Comparison of ENCODE assay signal across 8 cellular contexts in the genomic region with DNA sequence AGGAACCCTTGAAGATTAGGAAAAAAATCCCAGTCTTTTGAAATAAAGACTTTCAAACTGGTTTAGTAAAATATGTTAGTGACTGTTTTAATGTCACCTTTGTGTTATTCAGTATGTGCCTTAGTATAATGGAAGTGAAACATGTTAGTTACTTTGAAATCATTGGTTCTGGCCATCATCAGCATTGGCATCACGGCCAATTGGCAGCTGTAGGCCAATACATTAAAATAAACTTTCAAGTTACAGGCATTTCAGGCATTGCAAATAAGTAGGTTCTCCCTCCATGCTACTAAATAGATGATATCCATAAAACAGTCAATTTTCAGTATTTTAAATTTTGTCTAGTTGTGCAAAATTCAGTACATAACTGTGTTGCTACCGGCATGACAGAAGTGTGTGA. TPM values are rescaled to one million over a fixed set of nuclear protein-coding genes. Genes with fewer than 3 reads are reported as not detected.
A peak's percentile ranks its signal among the peaks of the same experiment; 100 is the strongest.
DNase-seq lines count a peak whose midpoint lies in the region; ATAC-seq and TF ChIP-seq lines count a peak whose summit lies in the region.

No MANE protein-coding gene starts in this region.

- intact Hi-C loops in activated CD4-positive, alpha-beta T cell treated with anti-CD3 and anti-CD28 coated beads for 36 hours (cut with DNase I, micrococcal nuclease), result loop anchor here (5.0 to 10.0 kb wide), 3 partner anchors 142 to 1664 kb away; no protein-coding TSS in a partner anchor
- intact Hi-C loops in activated T-helper 2 cell treated with anti-CD3 and anti-CD28 coated beads, Interferon-gamma antibody, Interleukin-2, Interleukin-4, amounts not matched to agents 10 μg/mL and 5 μg/mL and 100 μg/mL, durations not matched to agents 14 hours and 24 hours and 36 hours (cut with micrococcal nuclease), result no loop called here
- intact Hi-C loops in testis (cut with DNase I; ENCODE audit: low total_unique reads), result no loop called here

- H3K36me3 ChIP-seq in testis (ENCODE audit: low read depth, missing control alignments), result no peaks in the 10 kb centered on the region

- POLR2A ChIA-PET in activated CD4-positive, alpha-beta T cell treated with anti-CD3 and anti-CD28 coated beads for 36 hours (lab: Charles Lee), result no interaction called here

- H3K9me3 ChIP-seq in testis, result no peaks in the 10 kb centered on the region

- no peaks in the 10 kb centered on the region for H3K4me1 ChIP-seq in testis

- no peak for ATAC-seq in activated CD4-positive, alpha-beta T cell treated with anti-CD3 and anti-CD28 coated beads for 36 hours
- ATAC-seq in GM21825 (IDR thresholded peaks at IDR 0.05; ENCODE audit: unreplicated experiment), result no peak

- TF ChIP-seq CTCF in testis (IDR thresholded peaks at IDR 0.05), result no peak

- peak overlapping the region; percentile 94 for H3K27ac Mint-ChIP-seq in activated CD4-positive, alpha-beta T cell treated with anti-CD3 and anti-CD28 coated beads for 36 hours
- H3K27ac Mint-ChIP-seq in activated T-helper 2 cell treated with anti-CD3 and anti-CD28 coated beads, Interferon-gamma antibody, Interleukin-2, Interleukin-4, amounts not matched to agents 10 μg/mL and 5 μg/mL and 100 μg/mL, durations not matched to agents 14 hours and 24 hours and 36 hours, result peak overlapping the region; percentile 91
- H3K27ac Mint-ChIP-seq in immature natural killer cell, result peak overlapping the region; percentile 89 to 95 (median 92)

- WGBS in testis, 2 donors, result 27 to 34% methylated on average over 2 of the region's 2 CpGs

- H3K4me3 ChIP-seq in testis, result peak overlapping the region; percentile 83 to 89

- no peaks in the 10 kb centered on the region for H3K27me3 ChIP-seq in testis

- peak; percentile 35 for DNase-seq in activated CD4-positive, alpha-beta T cell treated with anti-CD3 and anti-CD28 coated beads for 36 hours
- DNase-seq in activated CD4-positive, alpha-beta T cell treated with anti-CD3 and anti-CD28 coated beads for 4 hours, result no peak
- DNase-seq in activated T-helper 2 cell treated with anti-CD3 and anti-CD28 coated beads, Interferon-gamma antibody, Interleukin-2, Interleukin-4, amounts not matched to agents 10 μg/mL and 5 μg/mL and 100 μg/mL, durations not matched to agents 14 hours and 24 hours and 36 hours (ENCODE audit: low spot score), result no peak
- no peak for DNase-seq in immature natural killer cell
- DNase-seq in testis, result no peak
- no peak for DNase-seq in SKM-1 treated with dmso at 0.1 percent for 144 hours (lab: John Stamatoyannopoulos, UW; ENCODE audit: unreplicated experiment)
- DNase-seq in KG1 (lab: John Stamatoyannopoulos, UW), result no peak

- H3K4me1 Mint-ChIP-seq in activated CD4-positive, alpha-beta T cell treated with anti-CD3 and anti-CD28 coated beads for 36 hours, result peaks cover 48% of the 10 kb centered on the region
- peaks cover 51% of the 10 kb centered on the region for H3K4me1 Mint-ChIP-seq in activated T-helper 2 cell treated with anti-CD3 and anti-CD28 coated beads, Interferon-gamma antibody, Interleukin-2, Interleukin-4, amounts not matched to agents 10 μg/mL and 5 μg/mL and 100 μg/mL, durations not matched to agents 14 hours and 24 hours and 36 hours (ENCODE audit: low read depth)
- peaks cover 60 to 79% of the 10 kb centered on the region in 2 donors for H3K4me1 Mint-ChIP-seq in immature natural killer cell

- H3K9me3 Mint-ChIP-seq in activated CD4-positive, alpha-beta T cell treated with anti-CD3 and anti-CD28 coated beads for 36 hours (ENCODE audit: low read depth), result no peaks in the 10 kb centered on the region
- no peaks in the 10 kb centered on the region for H3K9me3 Mint-ChIP-seq in activated T-helper 2 cell treated with anti-CD3 and anti-CD28 coated beads, Interferon-gamma antibody, Interleukin-2, Interleukin-4, amounts not matched to agents 10 μg/mL and 5 μg/mL and 100 μg/mL, durations not matched to agents 14 hours and 24 hours and 36 hours
- H3K9me3 Mint-ChIP-seq in immature natural killer cell, result no peaks in the 10 kb centered on the region

- no peaks in the 10 kb centered on the region for H3K27me3 Mint-ChIP-seq in activated CD4-positive, alpha-beta T cell treated with anti-CD3 and anti-CD28 coated beads for 36 hours
- H3K27me3 Mint-ChIP-seq in activated T-helper 2 cell treated with anti-CD3 and anti-CD28 coated beads, Interferon-gamma antibody, Interleukin-2, Interleukin-4, amounts not matched to agents 10 μg/mL and 5 μg/mL and 100 μg/mL, durations not matched to agents 14 hours and 24 hours and 36 hours (ENCODE audit: low read depth), result no peaks in the 10 kb centered on the region
- peaks cover 18 to 20% (median 18%) of the 10 kb centered on the region in 3 donors for H3K27me3 Mint-ChIP-seq in immature natural killer cell (ENCODE audit: low read depth in 3 of 3)

- peaks cover 19% of the 10 kb centered on the region for H3K36me3 Mint-ChIP-seq in activated CD4-positive, alpha-beta T cell treated with anti-CD3 and anti-CD28 coated beads for 36 hours (ENCODE audit: low read depth)
- peaks cover 31% of the 10 kb centered on the region for H3K36me3 Mint-ChIP-seq in activated T-helper 2 cell treated with anti-CD3 and anti-CD28 coated beads, Interferon-gamma antibody, Interleukin-2, Interleukin-4, amounts not matched to agents 10 μg/mL and 5 μg/mL and 100 μg/mL, durations not matched to agents 14 hours and 24 hours and 36 hours (ENCODE audit: low read depth)
- H3K36me3 Mint-ChIP-seq in immature natural killer cell, result no peaks in the 10 kb centered on the region

- no peak for TF ChIP-seq POLR2A in testis (IDR thresholded peaks at IDR 0.05)

- H3K4me3 Mint-ChIP-seq in activated CD4-positive, alpha-beta T cell treated with anti-CD3 and anti-CD28 coated beads for 36 hours, result peak overlapping the region; percentile 86
- H3K4me3 Mint-ChIP-seq in activated T-helper 2 cell treated with anti-CD3 and anti-CD28 coated beads, Interferon-gamma antibody, Interleukin-2, Interleukin-4, amounts not matched to agents 10 μg/mL and 5 μg/mL and 100 μg/mL, durations not matched to agents 14 hours and 24 hours and 36 hours (ENCODE audit: low read depth), result peak overlapping the region; percentile 90
- H3K4me3 Mint-ChIP-seq in immature natural killer cell, result peak overlapping the region; percentile 91 to 98 (median 96)

- CTCF ChIA-PET in activated CD4-positive, alpha-beta T cell treated with anti-CD3 and anti-CD28 coated beads for 36 hours (lab: Charles Lee), result interaction anchor here (1.2 kb wide), 1 partner anchor 166 kb away, joined by 3 read pairs; no protein-coding TSS in a partner anchor

- H3K27ac ChIP-seq in testis, result peak overlapping the region; percentile 95 to 98

RNA-seq across cellular contexts. Expression of a gene that starts 4.5 kb away (rescaled TPM):
- total RNA-seq in activated CD4-positive, alpha-beta T cell treated with anti-CD3 and anti-CD28 coated beads for 36 hours, result 10 to 100 TPM; 49.7 to 51.5 TPM
- total RNA-seq in activated T-helper 2 cell treated with anti-CD3 and anti-CD28 coated beads, Interferon-gamma antibody, Interleukin-2, Interleukin-4, amounts not matched to agents 10 μg/mL and 5 μg/mL and 100 μg/mL, durations not matched to agents 14 hours and 24 hours and 36 hours, result 44.5 and 45.1 TPM in 2 replicates
- polyA plus RNA-seq in immature natural killer cell (10 to 100 TPM; 24.0 to 48.7 (median 42.0) TPM), testis (ENCODE audit: insufficient read depth, low read depth, low replicate concordance) (28.8 TPM)
- total RNA-seq in testis, result 10 to 100 TPM; 53.8 to 60.8 TPM

RNA-seq across cellular contexts. Expression of a gene that starts 4.6 kb away (rescaled TPM):
- total RNA-seq in activated CD4-positive, alpha-beta T cell treated with anti-CD3 and anti-CD28 coated beads for 36 hours, result 1 to 10 TPM in 1 of 2 experiments, under 1 TPM in 1; 0.87 to 3.6 TPM
- total RNA-seq in activated T-helper 2 cell treated with anti-CD3 and anti-CD28 coated beads, Interferon-gamma antibody, Interleukin-2, Interleukin-4, amounts not matched to agents 10 μg/mL and 5 μg/mL and 100 μg/mL, durations not matched to agents 14 hours and 24 hours and 36 hours, result 0.90 and 1.7 TPM in 2 replicates
- polyA plus RNA-seq in immature natural killer cell, result under 1 TPM in 2 of 3 donors, not detected in 1; 0.27 to 0.57 TPM
- 10 to 100 TPM; 21.7 to 40.8 TPM for total RNA-seq in testis
- 56.7 TPM for polyA plus RNA-seq in testis (ENCODE audit: insufficient read depth, low read depth, low replicate concordance)

Comparison
In these comparisons a context has a peak if more than half of its experiments do, and no peak if none do; other contexts are left out.
1. intact Hi-C loops: an anchor here in activated CD4-positive, alpha-beta T cell treated with anti-CD3 and anti-CD28 coated beads for 36 hours (5.0 to 10.0 kb wide); none called in activated T-helper 2 cell treated with anti-CD3 and anti-CD28 coated beads, Interferon-gamma antibody, Interleukin-2, Interleukin-4, amounts not matched to agents 10 μg/mL and 5 μg/mL and 100 μg/mL, durations not matched to agents 14 hours and 24 hours and 36 hours and testis.